ENCODE assay signal across 8 cellular contexts in the genomic region with DNA sequence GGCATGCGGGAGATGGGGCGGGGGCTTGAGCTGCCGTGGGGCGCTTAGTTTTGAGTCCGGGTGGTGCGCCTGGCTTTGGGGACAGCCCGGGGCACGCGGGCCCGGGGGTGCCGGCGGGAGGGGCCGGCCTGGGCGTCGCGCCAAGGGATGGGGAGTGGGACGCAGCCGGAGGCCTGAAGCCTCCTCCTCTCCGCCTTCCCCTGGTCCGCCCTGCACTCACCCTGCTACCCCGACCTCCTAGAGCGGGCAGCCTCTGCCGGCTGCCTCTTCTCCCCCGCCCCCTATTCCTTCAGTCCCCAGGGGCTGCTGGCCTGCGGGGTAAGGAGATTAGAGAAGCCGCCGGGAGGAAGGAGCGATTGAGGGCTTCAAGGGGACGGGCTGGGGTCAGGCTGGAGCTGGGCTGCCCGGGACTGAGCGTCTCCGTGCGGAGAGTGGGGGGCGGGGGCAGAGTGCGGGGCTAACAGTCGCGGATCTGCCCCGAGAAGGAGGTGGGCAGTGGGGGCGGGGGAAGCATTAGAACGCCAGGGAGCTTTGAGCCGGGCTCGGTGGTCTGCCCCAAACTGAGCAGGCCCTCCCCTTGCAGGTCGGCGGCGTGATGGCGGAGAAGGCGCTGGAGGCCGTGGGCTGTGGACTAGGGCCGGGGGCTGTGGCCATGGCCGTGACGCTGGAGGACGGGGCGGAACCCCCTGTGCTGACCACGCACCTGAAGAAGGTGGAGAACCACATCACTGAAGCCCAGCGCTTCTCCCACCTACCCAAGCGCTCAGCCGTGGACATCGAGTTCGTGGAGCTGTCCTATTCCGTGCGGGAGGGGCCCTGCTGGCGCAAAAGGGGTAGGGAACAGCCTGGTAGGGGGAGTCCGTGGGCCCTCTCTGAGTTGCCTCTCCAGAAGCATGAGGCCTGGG. TPM values are rescaled to one million over a fixed set of nuclear protein-coding genes. Genes with fewer than 3 reads are reported as not detected.
DNase-seq lines count a peak whose midpoint lies in the region; ATAC-seq lines count a peak whose summit lies in the region.

No MANE protein-coding gene starts in this region.

- H3K36me3 ChIP-seq in iPS-20b (ENCODE audit: insufficient read depth, low read depth, low read length) = no peaks in the 10 kb centered on the region

- no peaks in the 10 kb centered on the region for H3K4me1 ChIP-seq in iPS-20b (ENCODE audit: insufficient read depth, low read length)

- no peak overlapping the region for H3K27ac ChIP-seq in iPS-20b (ENCODE audit: low read length)

- peaks cover 76% of the 10 kb centered on the region for H3K27me3 ChIP-seq in iPS-20b (ENCODE audit: insufficient read depth, low read length)

- H3K4me3 Mint-ChIP-seq in T-helper 2 cell treated with Interferon-gamma antibody and Interleukin-4, amounts not matched to agents 5 μg/mL and 100 μg/mL, for 36 hours = peak overlapping the region; percentile 33
- no peak overlapping the region for H3K4me3 Mint-ChIP-seq in activated CD8-positive, alpha-beta T cell treated with anti-CD3 and anti-CD28 coated beads, Interleukin-2, amount 10 ng/mL, durations not matched to agents 7 days and 5 days

- no peak overlapping the region for H3K27ac Mint-ChIP-seq in T-helper 2 cell treated with Interferon-gamma antibody and Interleukin-4, amounts not matched to agents 5 μg/mL and 100 μg/mL, for 36 hours
- no peak overlapping the region for H3K27ac Mint-ChIP-seq in activated CD8-positive, alpha-beta T cell treated with anti-CD3 and anti-CD28 coated beads, Interleukin-2, amount 10 ng/mL, durations not matched to agents 7 days and 5 days

- H3K27me3 Mint-ChIP-seq in T-helper 2 cell treated with Interferon-gamma antibody and Interleukin-4, amounts not matched to agents 5 μg/mL and 100 μg/mL, for 36 hours (ENCODE audit: low read depth) = peaks cover 72% of the 10 kb centered on the region
- peaks cover 49% of the 10 kb centered on the region for H3K27me3 Mint-ChIP-seq in activated CD8-positive, alpha-beta T cell treated with anti-CD3 and anti-CD28 coated beads, Interleukin-2, amount 10 ng/mL, durations not matched to agents 7 days and 5 days (ENCODE audit: low read depth)

- no peak overlapping the region for H3K9ac ChIP-seq in iPS-20b (ENCODE audit: low read depth, low read length)

- H3K36me3 Mint-ChIP-seq in T-helper 2 cell treated with Interferon-gamma antibody and Interleukin-4, amounts not matched to agents 5 μg/mL and 100 μg/mL, for 36 hours (ENCODE audit: low read depth) = no peaks in the 10 kb centered on the region
- no peaks in the 10 kb centered on the region for H3K36me3 Mint-ChIP-seq in activated CD8-positive, alpha-beta T cell treated with anti-CD3 and anti-CD28 coated beads, Interleukin-2, amount 10 ng/mL, durations not matched to agents 7 days and 5 days (ENCODE audit: low read depth)

- DNase-seq in T-helper 2 cell treated with Interferon-gamma antibody and Interleukin-4, amounts not matched to agents 5 μg/mL and 100 μg/mL, for 36 hours (ENCODE audit: low spot score) = no peak
- DNase-seq in T-helper 2 cell = no peak
- DNase-seq in activated CD8-positive, alpha-beta T cell treated with anti-CD3 and anti-CD28 coated beads, Interleukin-2, amount 10 ng/mL, durations not matched to agents 7 days and 5 days = no peak
- DNase-seq in stimulated activated naive CD8-positive, alpha-beta T cell treated with anti-CD3 and anti-CD28 coated beads, Interleukin-15, Interleukin-2, amounts not matched to agents 100 U/mL and 50 U/mL, for 24 hours = no peak
- DNase-seq in central memory CD4-positive, alpha-beta T cell = no peak

- H3K9me3 ChIP-seq in iPS-20b (ENCODE audit: insufficient read depth, low read depth, low read length) = no peaks in the 10 kb centered on the region

- ATAC-seq in activated CD8-positive, alpha-beta T cell treated with anti-CD3 and anti-CD28 coated beads, Interleukin-2, amount 10 ng/mL, durations not matched to agents 7 days and 5 days = peak; percentile 39
- ATAC-seq in stimulated activated naive CD8-positive, alpha-beta T cell treated with anti-CD3 and anti-CD28 coated beads, Interleukin-15, Interleukin-2, amounts not matched to agents 100 U/mL and 50 U/mL, for 24 hours = peak; percentile 16
- ATAC-seq in HG03460 (IDR thresholded peaks at IDR 0.05; ENCODE audit: unreplicated experiment) (no peak), GM18867 (IDR thresholded peaks at IDR 0.05; ENCODE audit: unreplicated experiment) (no peak)

- H3K4me3 ChIP-seq in iPS-20b (ENCODE audit: low read length) = peak overlapping the region; percentile 69

- POLR2A ChIA-PET in activated CD8-positive, alpha-beta T cell treated with anti-CD3 and anti-CD28 coated beads, Interleukin-2, amount 10 ng/mL, durations not matched to agents 7 days and 5 days (lab: Charles Lee) = no interaction called here

- CTCF ChIA-PET in activated CD8-positive, alpha-beta T cell treated with anti-CD3 and anti-CD28 coated beads, Interleukin-2, amount 10 ng/mL, durations not matched to agents 7 days and 5 days (lab: Charles Lee) = interaction anchor here (1.1 kb wide), 1 partner anchor 19 kb away, joined by 3 read pairs; the partner anchor contains the start of gene NLRX1

- peaks cover 5% of the 10 kb centered on the region for H3K4me1 Mint-ChIP-seq in T-helper 2 cell treated with Interferon-gamma antibody and Interleukin-4, amounts not matched to agents 5 μg/mL and 100 μg/mL, for 36 hours (ENCODE audit: low read depth)
- peaks cover 13% of the 10 kb centered on the region for H3K4me1 Mint-ChIP-seq in activated CD8-positive, alpha-beta T cell treated with anti-CD3 and anti-CD28 coated beads, Interleukin-2, amount 10 ng/mL, durations not matched to agents 7 days and 5 days (ENCODE audit: low read depth)

- no peaks in the 10 kb centered on the region for H3K9me3 Mint-ChIP-seq in T-helper 2 cell treated with Interferon-gamma antibody and Interleukin-4, amounts not matched to agents 5 μg/mL and 100 μg/mL, for 36 hours
- H3K9me3 Mint-ChIP-seq in activated CD8-positive, alpha-beta T cell treated with anti-CD3 and anti-CD28 coated beads, Interleukin-2, amount 10 ng/mL, durations not matched to agents 7 days and 5 days (ENCODE audit: insufficient read depth) = no peaks in the 10 kb centered on the region

RNA-seq across cellular contexts. Expression of gene ABCG4, which starts 0.8 kb away (rescaled TPM):
- total RNA-seq in activated CD8-positive, alpha-beta T cell treated with anti-CD3 and anti-CD28 coated beads, Interleukin-2, amount 10 ng/mL, durations not matched to agents 7 days and 5 days = under 1 TPM in 1 of 2 experiments, not detected in 1; 0.18 TPM

RNA-seq across cellular contexts. Expression of gene NLRX1, which starts 18.9 kb away (rescaled TPM):
- total RNA-seq in activated CD8-positive, alpha-beta T cell treated with anti-CD3 and anti-CD28 coated beads, Interleukin-2, amount 10 ng/mL, durations not matched to agents 7 days and 5 days = 10 to 100 TPM; 24.6 to 24.8 TPM

RNA-seq across cellular contexts. Expression of gene HINFP, which starts 28.2 kb away (rescaled TPM):
- total RNA-seq in activated CD8-positive, alpha-beta T cell treated with anti-CD3 and anti-CD28 coated beads, Interleukin-2, amount 10 ng/mL, durations not matched to agents 7 days and 5 days = 10 to 100 TPM; 36.1 to 40.9 TPM

RNA-seq across cellular contexts. Expression of gene NHERF4, which starts 35.7 kb away (rescaled TPM):
- total RNA-seq in activated CD8-positive, alpha-beta T cell treated with anti-CD3 and anti-CD28 coated beads, Interleukin-2, amount 10 ng/mL, durations not matched to agents 7 days and 5 days = under 1 TPM; 0.18 to 0.63 TPM

RNA-seq across cellular contexts. Expression of gene C2CD2L, which starts 42.5 kb away (rescaled TPM):
- total RNA-seq in activated CD8-positive, alpha-beta T cell treated with anti-CD3 and anti-CD28 coated beads, Interleukin-2, amount 10 ng/mL, durations not matched to agents 7 days and 5 days = 10 to 100 TPM; 33.2 to 35.2 TPM

Comparison
In these comparisons a context has a peak if more than half of its experiments do, and no peak if none do; other contexts are left out.
1. ATAC-seq: peak in activated CD8-positive, alpha-beta T cell treated with anti-CD3 and anti-CD28 coated beads, Interleukin-2, amount 10 ng/mL, durations not matched to agents 7 days and 5 days (single experiment) and stimulated activated naive CD8-positive, alpha-beta T cell treated with anti-CD3 and anti-CD28 coated beads, Interleukin-15, Interleukin-2, amounts not matched to agents 100 U/mL and 50 U/mL, for 24 hours (single experiment); none in HG03460 (single experiment) and GM18867 (single experiment).